8 cellular contexts compared by ENCODE assay signal in the genomic region with DNA sequence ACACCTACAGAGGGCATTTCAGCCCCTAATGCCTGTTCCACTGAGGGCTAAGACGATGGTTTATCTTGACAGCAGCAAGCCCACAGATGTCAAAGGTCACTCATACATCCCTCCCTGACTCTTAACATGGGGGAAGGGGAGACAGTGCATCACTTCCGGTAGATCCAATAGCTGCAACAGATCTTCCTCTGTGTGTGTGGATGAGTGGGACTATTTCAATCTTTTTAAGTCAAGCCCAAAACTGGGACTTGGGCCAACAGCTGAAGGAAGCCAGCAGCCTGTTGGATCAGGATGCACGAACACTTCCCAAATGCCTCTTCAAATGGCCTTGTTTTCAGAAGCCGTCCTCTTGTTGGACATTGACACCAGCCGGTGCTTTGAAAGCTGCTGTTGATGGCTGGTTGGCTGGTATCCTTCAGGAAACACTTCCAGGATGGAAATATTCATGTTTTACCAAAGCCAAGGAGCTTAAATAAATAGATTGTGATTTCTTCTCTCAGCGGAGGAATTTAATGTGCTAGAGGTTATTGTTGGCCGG. TPM values are rescaled to one million over a fixed set of nuclear protein-coding genes. Genes with fewer than 3 reads are reported as not detected.
A peak's percentile ranks its signal among the peaks of the same experiment; 100 is the strongest.
DNase-seq lines count a peak whose midpoint lies in the region; ATAC-seq and TF ChIP-seq lines count a peak whose summit lies in the region.

No MANE protein-coding gene starts in this region.

- H3K27me3 ChIP-seq in AG04450 (ENCODE audit: control insufficient read depth, insufficient read depth, low read length), result no peaks in the 10 kb centered on the region
- no peaks in the 10 kb centered on the region for H3K27me3 ChIP-seq in adrenal gland
- no peaks in the 10 kb centered on the region for H3K27me3 ChIP-seq in osteoblast (ENCODE audit: insufficient read depth, low read length)

- no peak for ATAC-seq in GM18520 (IDR thresholded peaks at IDR 0.05; ENCODE audit: unreplicated experiment)
- no peak for ATAC-seq in HG02623 (IDR thresholded peaks at IDR 0.05; ENCODE audit: unreplicated experiment)
- ATAC-seq in HG02610 (IDR thresholded peaks at IDR 0.05; ENCODE audit: unreplicated experiment), result no peak

- CTCF ChIA-PET in AG04450 (lab: Charles Lee), result interaction anchor here (1.0 to 1.8 kb wide), 6 partner anchors 13 to 190 kb away, joined by 3 to 12 read pairs (median 4); no protein-coding TSS in a partner anchor

- H3K4me3 ChIP-seq in AG04450 (ENCODE audit: low read depth, low read length), result no peak overlapping the region
- H3K4me3 ChIP-seq in adrenal gland, result no peak overlapping the region
- no peak overlapping the region for H3K4me3 ChIP-seq in osteoblast (ENCODE audit: insufficient read depth, low read length)

- no peak for TF ChIP-seq POLR2A in adrenal gland (IDR thresholded peaks at IDR 0.05)

- peak overlapping the region; percentile 38 for H2AFZ ChIP-seq in osteoblast (ENCODE audit: low read length)

- intact Hi-C loops in adrenal gland (cut with DNase I), result no loop called here

- H3K9me3 ChIP-seq in AG04450 (ENCODE audit: control insufficient read depth, insufficient read depth, low read length) (no peaks in the 10 kb centered on the region), adrenal gland (replicated peaks in 1 of 3) (no peaks in the 10 kb centered on the region), osteoblast (ENCODE audit: low read depth, low read length) (no peaks in the 10 kb centered on the region)

- TF ChIP-seq CTCF in AG04450 (IDR thresholded peaks at IDR 0.05; ENCODE audit: low read depth, low read length), result no peak
- no peak for TF ChIP-seq CTCF in adrenal gland (IDR thresholded peaks at IDR 0.05)
- TF ChIP-seq CTCF in osteoblast (IDR thresholded peaks at IDR 0.05; ENCODE audit: extremely low read depth, low read depth, low read length), result no peak

- no peaks in the 10 kb centered on the region for H4K20me1 ChIP-seq in osteoblast (ENCODE audit: insufficient read depth, low read length)

- H3K27ac ChIP-seq in AG04450 (ENCODE audit: low read depth, low read length), result peak overlapping the region; percentile 70
- H3K27ac ChIP-seq in adrenal gland, result peak overlapping the region; percentile 37 to 88 (median 68)
- peak overlapping the region; percentile 70 for H3K27ac ChIP-seq in osteoblast (ENCODE audit: low read depth, low read length)

- POLR2A ChIA-PET in AG04450 (lab: Yijun Ruan, JAX), result interaction anchor here (0.5 to 3.3 kb wide), 5 partner anchors 12 to 91 kb away, joined by 3 to 18 read pairs (median 6); partner anchors contain the start of gene IL1R1

- WGBS in adrenal gland, 4 donors, result 34 to 40% (median 36%) methylated on average over 7 of the region's 7 CpGs

- H3K79me2 ChIP-seq in osteoblast (ENCODE audit: insufficient read depth, low read length), result no peaks in the 10 kb centered on the region

- H3K36me3 ChIP-seq in adrenal gland (replicated peaks in 1 of 2) (no peaks in the 10 kb centered on the region), osteoblast (ENCODE audit: insufficient read depth, low read length) (no peaks in the 10 kb centered on the region)

- DNase-seq in AG04450 (ENCODE audit: low read depth, low spot score) (no peak), adrenal gland (peak; percentile 74 to 96 (median 89)), glomerular endothelial cell (ENCODE audit: extremely low read depth, low read depth, low spot score) (peak; percentile 69), osteoblast (ENCODE audit: insufficient read length, low spot score, missing footprints) (peak; percentile 74), cerebellar nuclear complex (lab: John Stamatoyannopoulos, UW) (no peak)

- H3K4me1 ChIP-seq in adrenal gland (replicated peaks in 1 of 2) (peaks cover 12 to 45% of the 10 kb centered on the region in 2 donors), osteoblast (ENCODE audit: insufficient read depth, low read length) (peaks cover 63% of the 10 kb centered on the region)

- H3K4me2 ChIP-seq in osteoblast (ENCODE audit: insufficient read depth, low read length), result peak overlapping the region; percentile 2

RNA-seq across cellular contexts. Expression of gene IL1R2, which starts 59.2 kb away (rescaled TPM):
- polyA plus RNA-seq in AG04450 (2011; rRNA removed) (0.35 and 0.41 TPM in 2 replicates), adrenal gland (10 to 100 TPM in 2 of 3 donors, 1 to 10 TPM in 1; 6.7 to 17.9 (median 10.8) TPM)
- polyA minus RNA-seq in AG04450 (2011; rRNA and poly(A)+ RNA removed), result not detected in 2 replicates
- total RNA-seq in adrenal gland (10 to 100 TPM in 7 of 8 donors, 1 to 10 TPM in 1; 4.5 to 26.0 (median 13.8) TPM), glomerular endothelial cell (not detected in 2 replicates), osteoblast (0.36 and 0.88 TPM in 2 replicates)

Comparison
In these comparisons a context has a peak if more than half of its experiments do, and no peak if none do; other contexts are left out.
1. DNase-seq: peak in adrenal gland (7 of 7), glomerular endothelial cell (single experiment) and osteoblast (single experiment); none in AG04450 (single experiment) and cerebellar nuclear complex (0 of 2).
2. Peak in every context shown above with its lines, with median percentiles within 50 percentile points of each other: H3K27ac ChIP-seq.